In genomic region chr18:69697069-69697468, GRCh38 we compare ENCODE assay signal across 29 cellular contexts.
"Had no signal": no experiment of that assay in that cellular context is flagged by ENCODE, and none has a peak within 500 bp of the region (broad histone marks: within the 10 kb centered on the region; RNA-seq: fewer than 3 reads in every experiment).

No MANE protein-coding gene starts in this region.

- H3K36me3 Mint-ChIP-seq: naive thymus-derived CD4-positive, alpha-beta T cell; natural killer cell; stimulated activated effector memory CD8-positive, alpha-beta T cell treated with anti-CD3 and anti-CD28 coated beads, Interleukin-12 subunit alpha, Interleukin-12 subunit beta, amount 100 ng/mL, for 72 hours; stimulated activated naive B cell treated with anti-CD40 and anti-IgM and Interleukin-4, amounts not matched to agents 10 μg/mL and 1 μg/mL and 100 μg/mL, for 72 hours had no signal

- H3K4me3 ChIP-seq: pancreas, psoas muscle, right lobe of liver, sigmoid colon, stomach, thoracic aorta, thyroid gland, tibial nerve, upper lobe of left lung, vagina had no signal

- DNase-seq: naive thymus-derived CD4-positive, alpha-beta T cell; natural killer cell; nephron progenitor cell; nucleus accumbens; pancreas; posterior cingulate gyrus; psoas muscle; right cardiac atrium; right lobe of liver; sigmoid colon; small intestine; stimulated activated CD4-positive, alpha-beta T cell treated with anti-CD3 and anti-CD28 coated beads, Interleukin-15, amount 100 ng/mL, for 24 hours; stimulated activated CD4-positive, alpha-beta T cell treated with anti-CD3 and anti-CD28 coated beads, Interleukin-2, amount 100 ng/mL, for 24 hours; stimulated activated CD4-positive, alpha-beta T cell treated with anti-CD3 and anti-CD28 coated beads, Interleukin-2, amount 100 ng/mL, for 48 hours; stimulated activated CD4-positive, alpha-beta T cell treated with anti-CD3 and anti-CD28 coated beads, Interleukin-4, amount 100 ng/mL, for 24 hours; stimulated activated naive B cell treated with anti-CD40 and anti-IgM and Interleukin-4, amounts not matched to agents 10 μg/mL and 1 μg/mL and 100 μg/mL, for 72 hours; stimulated activated naive CD4-positive, alpha-beta T cell treated with Interleukin-2 at 50 U/mL for 16 hours; stomach; thyroid gland; trophoblast cell; upper lobe of left lung had no signal

- H3K27me3 ChIP-seq: neutrophil, pancreas, right lobe of liver, sigmoid colon, stomach, thyroid gland, tibial nerve, upper lobe of left lung, vagina had no signal

- H3K9me3 Mint-ChIP-seq: natural killer cell; nephron progenitor cell; stimulated activated effector memory CD8-positive, alpha-beta T cell treated with anti-CD3 and anti-CD28 coated beads, Interleukin-12 subunit alpha, Interleukin-12 subunit beta, amount 100 ng/mL, for 72 hours; stimulated activated naive CD8-positive, alpha-beta T cell treated with anti-CD3 and anti-CD28 coated beads, Interleukin-15, Interleukin-2, amounts not matched to agents 100 ng/mL and 50 ng/mL, for 24 hours had no signal

- H3K4me1 Mint-ChIP-seq: nephron progenitor cell; neural crest cell; stimulated activated effector memory CD8-positive, alpha-beta T cell treated with anti-CD3 and anti-CD28 coated beads, Interleukin-12 subunit alpha, Interleukin-12 subunit beta, amount 100 ng/mL, for 72 hours; stimulated activated naive B cell treated with anti-CD40 and anti-IgM and Interleukin-4, amounts not matched to agents 10 μg/mL and 1 μg/mL and 100 μg/mL, for 72 hours had no signal

- H3K9me3 ChIP-seq: neutrophil, pancreas, psoas muscle, right lobe of liver, sigmoid colon, stomach, thoracic aorta, thyroid gland, tibial nerve, upper lobe of left lung, vagina had no signal

- H3K27ac ChIP-seq: neutrophil, pancreas, psoas muscle, right lobe of liver, sigmoid colon, stomach, thoracic aorta, thyroid gland, tibial nerve, upper lobe of left lung, vagina had no signal

- H3K36me3 ChIP-seq: neutrophil, pancreas, right lobe of liver, sigmoid colon, stomach, thoracic aorta, thyroid gland, tibial nerve, upper lobe of left lung, vagina had no signal

- H3K27me3 Mint-ChIP-seq: naive thymus-derived CD4-positive, alpha-beta T cell; progenitor cell of endocrine pancreas; stimulated activated naive B cell treated with anti-CD40 and anti-IgM and Interleukin-4, amounts not matched to agents 10 μg/mL and 1 μg/mL and 100 μg/mL, for 72 hours had no signal

- H3K4me1 ChIP-seq: pancreas, psoas muscle, right lobe of liver, sigmoid colon, stomach, thyroid gland, tibial nerve, upper lobe of left lung, vagina had no signal

- H3K4me3 Mint-ChIP-seq: naive thymus-derived CD4-positive, alpha-beta T cell; natural killer cell; nephron progenitor cell; neural crest cell; stimulated activated effector memory CD8-positive, alpha-beta T cell treated with anti-CD3 and anti-CD28 coated beads, Interleukin-12 subunit alpha, Interleukin-12 subunit beta, amount 100 ng/mL, for 72 hours; stimulated activated naive B cell treated with anti-CD40 and anti-IgM and Interleukin-4, amounts not matched to agents 10 μg/mL and 1 μg/mL and 100 μg/mL, for 72 hours; stimulated activated naive CD8-positive, alpha-beta T cell treated with anti-CD3 and anti-CD28 coated beads, Interleukin-15, Interleukin-2, amounts not matched to agents 100 ng/mL and 50 ng/mL, for 24 hours had no signal

- H3K27ac Mint-ChIP-seq: naive thymus-derived CD4-positive, alpha-beta T cell; natural killer cell; nephron progenitor cell; progenitor cell of endocrine pancreas; stimulated activated effector memory CD8-positive, alpha-beta T cell treated with anti-CD3 and anti-CD28 coated beads, Interleukin-12 subunit alpha, Interleukin-12 subunit beta, amount 100 ng/mL, for 72 hours; stimulated activated naive B cell treated with anti-CD40 and anti-IgM and Interleukin-4, amounts not matched to agents 10 μg/mL and 1 μg/mL and 100 μg/mL, for 72 hours; stimulated activated naive CD8-positive, alpha-beta T cell treated with anti-CD3 and anti-CD28 coated beads, Interleukin-15, Interleukin-2, amounts not matched to agents 100 ng/mL and 50 ng/mL, for 24 hours had no signal

- ATAC-seq: naive thymus-derived CD4-positive, alpha-beta T cell; natural killer cell; pancreas; psoas muscle; right cardiac atrium; right lobe of liver; stimulated activated effector memory CD8-positive, alpha-beta T cell treated with anti-CD3 and anti-CD28 coated beads, Interleukin-12 subunit alpha, Interleukin-12 subunit beta, amount 100 ng/mL, for 72 hours; stimulated activated naive B cell treated with anti-CD40 and anti-IgM and Interleukin-4, amounts not matched to agents 10 μg/mL and 1 μg/mL and 100 μg/mL, for 72 hours had no signal
